ENCODE assay signal across 14 cellular contexts in genomic region chr17:75552847-75553552, GRCh38. TPM values are rescaled to one million over a fixed set of nuclear protein-coding genes. Genes with fewer than 3 reads are reported as not detected.
DNase-seq lines count a peak whose midpoint lies in the region; ATAC-seq and TF ChIP-seq lines count a peak whose summit lies in the region.
"Had no signal": no experiment of that assay in that cellular context is flagged by ENCODE, and none has a peak within 500 bp of the region (broad histone marks: within the 10 kb centered on the region; RNA-seq: fewer than 3 reads in every experiment).

No MANE protein-coding gene starts in this region.

- ATAC-seq in left ventricle myocardium superior = no peak

- peak; percentile 98 for DNase-seq in ELF-1 (ENCODE audit: low read depth, low spot score)
- peak; percentile 83 to 90 for DNase-seq in Kasumi-1 (lab: John Stamatoyannopoulos, UW)
- DNase-seq in mesothelial cell of epicardium (ENCODE audit: low spot score in 2 of 2, unreplicated experiment in 2 of 2) = no peak
- DNase-seq in NCI-H1092 treated with DMSO at 0.1 percent for 48 hours (lab: John Stamatoyannopoulos, UW) = no peak
- DNase-seq in NCI-H1048 (lab: John Stamatoyannopoulos, UW) = no peak
- no peak for DNase-seq in left ventricle myocardium superior
- DNase-seq in AG08396 (ENCODE audit: low spot score) = no peak
- DNase-seq: activated CD4-positive, CD25-positive, alpha-beta regulatory T cell; activated naive CD8-positive, alpha-beta T cell treated with anti-CD3 and anti-CD28 coated beads, Interleukin-2, amount 10 ng/mL, durations not matched to agents 7 days and 5 days; DMS79 treated with DMSO at 0.1 percent for 48 hours; NCI-H2081; stimulated activated naive CD4-positive, alpha-beta T cell treated with Interleukin-2 at 50 U/mL for 16 hours had no signal

- peaks cover 7% of the 10 kb centered on the region for H3K27me3 Mint-ChIP-seq in brain
- H3K27me3 Mint-ChIP-seq in mesothelial cell of epicardium (ENCODE audit: low read depth) = no peaks in the 10 kb centered on the region
- H3K27me3 Mint-ChIP-seq: activated naive CD8-positive, alpha-beta T cell treated with anti-CD3 and anti-CD28 coated beads, Interleukin-2, amount 10 ng/mL, durations not matched to agents 7 days and 5 days; dendritic cell treated with granulocyte-macrophage colony-stimulating factor and Interleukin-4, amounts not matched to agents 40 ng/mL and 50 ng/mL, for 4 days had no signal

- intact Hi-C loops in left ventricle myocardium superior (cut with micrococcal nuclease) = no loop called here

- H3K4me1 Mint-ChIP-seq in brain (no peaks in the 10 kb centered on the region), mesothelial cell of epicardium (peaks cover 33% of the 10 kb centered on the region)
- H3K4me1 Mint-ChIP-seq: activated naive CD8-positive, alpha-beta T cell treated with anti-CD3 and anti-CD28 coated beads, Interleukin-2, amount 10 ng/mL, durations not matched to agents 7 days and 5 days had no signal

- H3K4me3 Mint-ChIP-seq in brain (no peak overlapping the region), mesothelial cell of epicardium (no peak overlapping the region)
- H3K4me3 Mint-ChIP-seq: activated naive CD8-positive, alpha-beta T cell treated with anti-CD3 and anti-CD28 coated beads, Interleukin-2, amount 10 ng/mL, durations not matched to agents 7 days and 5 days; dendritic cell treated with granulocyte-macrophage colony-stimulating factor and Interleukin-4, amounts not matched to agents 40 ng/mL and 50 ng/mL, for 4 days had no signal

- H3K9me3 Mint-ChIP-seq in brain (peaks cover 0 to 3% (median 0%) of the 10 kb centered on the region in 5 experiments), mesothelial cell of epicardium (no peaks in the 10 kb centered on the region)
- H3K9me3 Mint-ChIP-seq: activated naive CD8-positive, alpha-beta T cell treated with anti-CD3 and anti-CD28 coated beads, Interleukin-2, amount 10 ng/mL, durations not matched to agents 7 days and 5 days; dendritic cell treated with granulocyte-macrophage colony-stimulating factor and Interleukin-4, amounts not matched to agents 40 ng/mL and 50 ng/mL, for 4 days had no signal

- TF ChIP-seq CTCF in brain (conservative IDR thresholded peaks at IDR 0.05) = no peak
- TF ChIP-seq CTCF in mesothelial cell of epicardium (IDR thresholded peaks at IDR 0.05; ENCODE audit: unreplicated experiment) = no peak

- H3K27ac Mint-ChIP-seq in brain = peak overlapping the region in 3 of 5 experiments; percentile 35 to 74 (median 61)
- H3K27ac Mint-ChIP-seq in mesothelial cell of epicardium = peak overlapping the region; percentile 91
- H3K27ac Mint-ChIP-seq: activated naive CD8-positive, alpha-beta T cell treated with anti-CD3 and anti-CD28 coated beads, Interleukin-2, amount 10 ng/mL, durations not matched to agents 7 days and 5 days; dendritic cell treated with granulocyte-macrophage colony-stimulating factor and Interleukin-4, amounts not matched to agents 40 ng/mL and 50 ng/mL, for 4 days had no signal

- H3K36me3 Mint-ChIP-seq in brain (no peaks in the 10 kb centered on the region), mesothelial cell of epicardium (no peaks in the 10 kb centered on the region)
- H3K36me3 Mint-ChIP-seq: activated naive CD8-positive, alpha-beta T cell treated with anti-CD3 and anti-CD28 coated beads, Interleukin-2, amount 10 ng/mL, durations not matched to agents 7 days and 5 days had no signal

RNA-seq across cellular contexts. Expression of gene LLGL2, which starts 27.5 kb away (rescaled TPM):
- 22.1 TPM for polyA plus RNA-seq in brain (ENCODE audit: insufficient read depth, low read depth, low replicate concordance)
- total RNA-seq in mesothelial cell of epicardium = 29.8 to 33.1 TPM (median 31.9 TPM) in 3 replicates
- 5.1 TPM for total RNA-seq in left ventricle myocardium superior

RNA-seq across cellular contexts. Expression of gene MYO15B, which starts 34.6 kb away (rescaled TPM):
- 9.1 TPM for polyA plus RNA-seq in brain (ENCODE audit: insufficient read depth, low read depth, low replicate concordance)
- total RNA-seq in mesothelial cell of epicardium (257 to 281 TPM (median 277 TPM) in 3 replicates), left ventricle myocardium superior (48.2 TPM)

RNA-seq across cellular contexts. Expression of gene TSEN54, which starts 36.7 kb away (rescaled TPM):
- polyA plus RNA-seq in brain (ENCODE audit: insufficient read depth, low read depth, low replicate concordance) = 32.9 TPM
- total RNA-seq in mesothelial cell of epicardium (27.2 to 31.8 TPM (median 31.8 TPM) in 3 replicates), left ventricle myocardium superior (8.3 TPM)

RNA-seq across cellular contexts. Expression of gene CASKIN2, which starts 37.7 kb away (rescaled TPM):
- polyA plus RNA-seq in brain (ENCODE audit: insufficient read depth, low read depth, low replicate concordance) = 29.0 TPM
- total RNA-seq in mesothelial cell of epicardium (37.4 to 39.2 TPM (median 37.4 TPM) in 3 replicates), left ventricle myocardium superior (36.6 TPM)

Comparison
In these comparisons a context has a peak if more than half of its experiments do, and no peak if none do; other contexts are left out.
1. DNase-seq: peak in ELF-1 (single experiment) and Kasumi-1 (2 of 2); none in mesothelial cell of epicardium (0 of 2), NCI-H1092 treated with DMSO at 0.1 percent for 48 hours (single experiment), NCI-H1048 (single experiment), left ventricle myocardium superior (single experiment) and AG08396 (single experiment).